8 cellular contexts compared by ENCODE assay signal in the genomic region with DNA sequence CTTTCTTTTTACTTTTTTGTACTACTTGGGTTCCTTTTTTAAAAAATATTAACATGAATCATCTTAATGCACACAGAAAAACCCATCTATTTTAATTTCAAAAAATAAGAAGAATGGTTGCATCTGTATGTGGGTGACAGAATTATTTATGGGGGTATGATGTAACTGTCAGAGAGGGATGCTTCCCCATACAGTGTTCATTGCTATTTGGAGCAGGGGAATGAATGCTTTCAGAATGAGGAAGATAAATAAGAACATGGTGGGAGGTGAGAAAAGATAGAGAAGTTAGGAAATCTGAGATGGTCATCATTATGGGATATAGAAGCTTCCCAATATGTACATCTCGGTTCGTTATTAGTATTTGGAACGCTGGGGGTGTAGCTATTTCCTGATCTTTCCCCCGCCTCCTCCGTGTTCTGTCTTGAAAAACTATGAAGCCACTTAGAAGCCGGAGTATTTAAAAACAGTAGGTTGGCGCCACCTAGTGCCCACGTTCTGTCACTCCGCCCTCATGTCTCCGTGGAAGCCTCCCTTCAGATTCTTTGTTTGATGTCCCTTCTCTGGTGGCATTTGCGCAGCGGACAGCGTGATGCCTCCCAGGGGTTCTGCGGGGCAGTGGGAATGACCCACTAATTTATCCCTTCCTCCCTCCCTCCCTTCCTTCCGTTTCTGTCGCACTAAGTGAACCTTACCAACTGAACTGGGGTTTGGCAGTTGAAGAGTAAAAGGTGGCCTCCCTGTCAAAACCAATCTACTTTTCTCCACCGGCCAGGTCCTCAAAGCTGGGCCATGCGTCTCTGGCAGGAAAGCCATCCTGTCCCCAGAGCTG.
DNase-seq lines count a peak whose midpoint lies in the region; ATAC-seq, FAIRE-seq and TF ChIP-seq lines count a peak whose summit lies in the region.

No MANE protein-coding gene starts in this region.

- H3K4me3 Mint-ChIP-seq in activated CD8-positive, alpha-beta memory T cell treated with anti-CD3 and anti-CD28 coated beads, Interleukin-2, amount 10 ng/mL, durations not matched to agents 7 days and 5 days = no peak overlapping the region
- H3K4me3 Mint-ChIP-seq in naive thymus-derived CD4-positive, alpha-beta T cell = peak overlapping the region in 8 of 10 donors; percentile 15 to 66 (median 48)
- peak overlapping the region; percentile 40 for H3K4me3 Mint-ChIP-seq in stimulated activated memory B cell treated with anti-CD40 and anti-IgM and Interleukin-4, amounts not matched to agents 10 μg/mL and 1 μg/mL and 100 μg/mL, for 72 hours

- H3K36me3 Mint-ChIP-seq in activated CD8-positive, alpha-beta memory T cell treated with anti-CD3 and anti-CD28 coated beads, Interleukin-2, amount 10 ng/mL, durations not matched to agents 7 days and 5 days = no peaks in the 10 kb centered on the region
- H3K36me3 Mint-ChIP-seq in naive thymus-derived CD4-positive, alpha-beta T cell = no peaks in the 10 kb centered on the region
- H3K36me3 Mint-ChIP-seq in stimulated activated memory B cell treated with anti-CD40 and anti-IgM and Interleukin-4, amounts not matched to agents 10 μg/mL and 1 μg/mL and 100 μg/mL, for 72 hours = no peaks in the 10 kb centered on the region

- no peaks in the 10 kb centered on the region for H4K20me1 ChIP-seq in endothelial cell of umbilical vein (replicated peaks; ENCODE audit: control insufficient read depth, extremely low read depth, insufficient read depth, low read length)

- ATAC-seq in GM19372 (IDR thresholded peaks at IDR 0.05; ENCODE audit: low read depth, unreplicated experiment) (peak; percentile 92), HG03571 (IDR thresholded peaks at IDR 0.05; ENCODE audit: unreplicated experiment) (peak; percentile 52)
- peak; percentile 61 for ATAC-seq in activated CD8-positive, alpha-beta memory T cell treated with anti-CD3 and anti-CD28 coated beads, Interleukin-2, amount 10 ng/mL, durations not matched to agents 7 days and 5 days
- ATAC-seq in naive thymus-derived CD4-positive, alpha-beta T cell = peak; percentile 67
- peak; percentile 56 for ATAC-seq in stimulated activated memory B cell treated with anti-CD40 and anti-IgM and Interleukin-4, amounts not matched to agents 10 μg/mL and 1 μg/mL and 100 μg/mL, for 72 hours

- no peaks in the 10 kb centered on the region for H3K79me2 ChIP-seq in endothelial cell of umbilical vein (ENCODE audit: control insufficient read depth, insufficient read depth, low read length)

- no peaks in the 10 kb centered on the region for H3K9me1 ChIP-seq in endothelial cell of umbilical vein (replicated peaks; ENCODE audit: control insufficient read depth, extremely low read depth, insufficient read depth, low read length)

- peak; percentile 44 to 85 for DNase-seq in NOMO-1 (lab: John Stamatoyannopoulos, UW; ENCODE audit: unreplicated experiment in 2 of 2)
- peak; percentile 70 for DNase-seq in activated CD8-positive, alpha-beta memory T cell treated with anti-CD3 and anti-CD28 coated beads, Interleukin-2, amount 10 ng/mL, durations not matched to agents 7 days and 5 days
- peak; percentile 80 for DNase-seq in endothelial cell of umbilical vein (ENCODE audit: low read depth, low spot score)
- peak; percentile 31 to 63 (median 56) for DNase-seq in naive thymus-derived CD4-positive, alpha-beta T cell

- H3K9me3 ChIP-seq in endothelial cell of umbilical vein (replicated peaks; ENCODE audit: control insufficient read depth, insufficient read depth, low read length) = no peaks in the 10 kb centered on the region
- no peaks in the 10 kb centered on the region for H3K9me3 ChIP-seq in naive thymus-derived CD4-positive, alpha-beta T cell (ENCODE audit: control insufficient read depth in 2 of 3, low read length in 3 of 3)

- H3K4me1 ChIP-seq in endothelial cell of umbilical vein (ENCODE audit: control insufficient read depth, extremely low read depth, insufficient read depth, low read length) = peaks cover 5% of the 10 kb centered on the region
- H3K4me1 ChIP-seq in naive thymus-derived CD4-positive, alpha-beta T cell (ENCODE audit: control insufficient read depth in 2 of 2, insufficient read depth in 2 of 2, low read length in 2 of 2) = no peaks in the 10 kb centered on the region

- CTCF ChIA-PET in activated CD8-positive, alpha-beta memory T cell treated with anti-CD3 and anti-CD28 coated beads, Interleukin-2, amount 10 ng/mL, durations not matched to agents 7 days and 5 days (lab: Charles Lee) = interaction anchor here (0.6 to 1.5 kb wide), 9 partner anchors 10 to 624 kb away, joined by 3 to 6 read pairs (median 3); no protein-coding TSS in a partner anchor
- CTCF ChIA-PET in endothelial cell of umbilical vein (lab: Charles Lee) = interaction anchor here (0.6 to 7.3 kb wide), 57 partner anchors 9 to 807 kb away, joined by 3 to 182 read pairs (median 5); partner anchors contain the start of gene PTPRG
- CTCF ChIA-PET in naive thymus-derived CD4-positive, alpha-beta T cell (lab: Charles Lee) = interaction anchor here (0.5 to 1.7 kb wide), 6 partner anchors 10 to 1751 kb away, joined by 3 to 6 read pairs (median 3); no protein-coding TSS in a partner anchor

- dilution Hi-C loops in endothelial cell of umbilical vein (cut with MboI; ENCODE audit: extremely low pct_ligation_motif_present, low sequenced_read_pairs) = no loop called here

- peak overlapping the region; percentile 14 for H3K9ac ChIP-seq in endothelial cell of umbilical vein (replicated peaks; ENCODE audit: extremely low read depth, insufficient read depth, low read length)

- no peak overlapping the region for H3K27ac Mint-ChIP-seq in activated CD8-positive, alpha-beta memory T cell treated with anti-CD3 and anti-CD28 coated beads, Interleukin-2, amount 10 ng/mL, durations not matched to agents 7 days and 5 days
- H3K27ac Mint-ChIP-seq in naive thymus-derived CD4-positive, alpha-beta T cell = no peak overlapping the region
- H3K27ac Mint-ChIP-seq in stimulated activated memory B cell treated with anti-CD40 and anti-IgM and Interleukin-4, amounts not matched to agents 10 μg/mL and 1 μg/mL and 100 μg/mL, for 72 hours = no peak overlapping the region

- POLR2A ChIA-PET in endothelial cell of umbilical vein (lab: Charles Lee) = interaction anchor here (0.9 kb wide), 1 partner anchor 18 kb away, joined by 3 read pairs; no protein-coding TSS in a partner anchor
- POLR2A ChIA-PET in naive thymus-derived CD4-positive, alpha-beta T cell (lab: Charles Lee) = no interaction called here

- BruUV-seq in endothelial cell of umbilical vein (replicated peaks; lab: Mats Ljungman, UMichigan) = no TSS peak

- H3K4me1 Mint-ChIP-seq in activated CD8-positive, alpha-beta memory T cell treated with anti-CD3 and anti-CD28 coated beads, Interleukin-2, amount 10 ng/mL, durations not matched to agents 7 days and 5 days = no peaks in the 10 kb centered on the region
- peaks cover 0 to 9% (median 7%) of the 10 kb centered on the region in 7 donors for H3K4me1 Mint-ChIP-seq in naive thymus-derived CD4-positive, alpha-beta T cell
- peaks cover 9% of the 10 kb centered on the region for H3K4me1 Mint-ChIP-seq in stimulated activated memory B cell treated with anti-CD40 and anti-IgM and Interleukin-4, amounts not matched to agents 10 μg/mL and 1 μg/mL and 100 μg/mL, for 72 hours

- H3K27me3 ChIP-seq in endothelial cell of umbilical vein (ENCODE audit: control insufficient read depth in 2 of 2, insufficient read depth in 2 of 2, low read length in 2 of 2) = no peaks in the 10 kb centered on the region
- no peaks in the 10 kb centered on the region for H3K27me3 ChIP-seq in naive thymus-derived CD4-positive, alpha-beta T cell (ENCODE audit: control insufficient read depth in 2 of 2, insufficient read depth in 2 of 2, low read length in 2 of 2)

- H3K9me3 Mint-ChIP-seq in activated CD8-positive, alpha-beta memory T cell treated with anti-CD3 and anti-CD28 coated beads, Interleukin-2, amount 10 ng/mL, durations not matched to agents 7 days and 5 days (ENCODE audit: low read depth) = no peaks in the 10 kb centered on the region
- H3K9me3 Mint-ChIP-seq in naive thymus-derived CD4-positive, alpha-beta T cell = peaks cover 0 to 3% (median 0%) of the 10 kb centered on the region in 11 donors
- H3K9me3 Mint-ChIP-seq in stimulated activated memory B cell treated with anti-CD40 and anti-IgM and Interleukin-4, amounts not matched to agents 10 μg/mL and 1 μg/mL and 100 μg/mL, for 72 hours = no peaks in the 10 kb centered on the region

- TF ChIP-seq POLR2A in endothelial cell of umbilical vein (IDR thresholded peaks at IDR 0.05; ENCODE audit: low read depth, low read length) = no peak

- H2AFZ ChIP-seq in endothelial cell of umbilical vein (ENCODE audit: low read depth, low read length) = peak overlapping the region; percentile 64

- intact Hi-C loops in endothelial cell of umbilical vein (cut with micrococcal nuclease) = loop anchor here (1.0 to 10.0 kb wide), 8 partner anchors 137 to 934 kb away; partner anchors contain the start of gene FHIT
- intact Hi-C loops in naive thymus-derived CD4-positive, alpha-beta T cell (cut with micrococcal nuclease) = loop anchor here in 1 of 2 donors (2.0 kb wide), 1 partner anchor 330 kb away; no protein-coding TSS in a partner anchor

- H3K27me3 Mint-ChIP-seq in activated CD8-positive, alpha-beta memory T cell treated with anti-CD3 and anti-CD28 coated beads, Interleukin-2, amount 10 ng/mL, durations not matched to agents 7 days and 5 days = no peaks in the 10 kb centered on the region
- peaks cover 0 to 8% (median 4%) of the 10 kb centered on the region in 5 donors for H3K27me3 Mint-ChIP-seq in naive thymus-derived CD4-positive, alpha-beta T cell
- peaks cover 11% of the 10 kb centered on the region for H3K27me3 Mint-ChIP-seq in stimulated activated memory B cell treated with anti-CD40 and anti-IgM and Interleukin-4, amounts not matched to agents 10 μg/mL and 1 μg/mL and 100 μg/mL, for 72 hours

- H3K27ac ChIP-seq in C4-2B (no peak overlapping the region), endothelial cell of umbilical vein (ENCODE audit: insufficient read depth, low read depth, low read length) (no peak overlapping the region)
- no peak overlapping the region for H3K27ac ChIP-seq in naive thymus-derived CD4-positive, alpha-beta T cell (ENCODE audit: low read depth, low read length)

- no peak overlapping the region for H3K4me3 ChIP-seq in endothelial cell of umbilical vein (replicated peaks in 1 of 3; ENCODE audit: insufficient read depth in 1 of 3, low read depth in 1 of 3, low read length in 3 of 3)
- no peak overlapping the region for H3K4me3 ChIP-seq in naive thymus-derived CD4-positive, alpha-beta T cell (ENCODE audit: low read length)

- peak; percentile 78 for TF ChIP-seq CTCF in C4-2B (conservative IDR thresholded peaks at IDR 0.05)
- TF ChIP-seq CTCF in endothelial cell of umbilical vein (IDR thresholded peaks at IDR 0.05; ENCODE audit: extremely low read depth in 1 of 2, insufficient read depth in 1 of 2, low read depth in 1 of 2, low read length in 2 of 2) = peak; percentile 75 to 84

- peak overlapping the region; percentile 79 for H3K4me2 ChIP-seq in endothelial cell of umbilical vein (ENCODE audit: insufficient read depth, low read length)

- FAIRE-seq in endothelial cell of umbilical vein (lab: Jason Lieb, UNC) = peak; percentile 89

- H3K36me3 ChIP-seq in endothelial cell of umbilical vein (ENCODE audit: control insufficient read depth in 2 of 2, extremely low read depth in 1 of 2, insufficient read depth in 2 of 2, low read length in 2 of 2) = no peaks in the 10 kb centered on the region
- H3K36me3 ChIP-seq in naive thymus-derived CD4-positive, alpha-beta T cell (ENCODE audit: control insufficient read depth in 2 of 3, insufficient read depth in 3 of 3, low read length in 3 of 3) = no peaks in the 10 kb centered on the region
